In the genomic region with DNA sequence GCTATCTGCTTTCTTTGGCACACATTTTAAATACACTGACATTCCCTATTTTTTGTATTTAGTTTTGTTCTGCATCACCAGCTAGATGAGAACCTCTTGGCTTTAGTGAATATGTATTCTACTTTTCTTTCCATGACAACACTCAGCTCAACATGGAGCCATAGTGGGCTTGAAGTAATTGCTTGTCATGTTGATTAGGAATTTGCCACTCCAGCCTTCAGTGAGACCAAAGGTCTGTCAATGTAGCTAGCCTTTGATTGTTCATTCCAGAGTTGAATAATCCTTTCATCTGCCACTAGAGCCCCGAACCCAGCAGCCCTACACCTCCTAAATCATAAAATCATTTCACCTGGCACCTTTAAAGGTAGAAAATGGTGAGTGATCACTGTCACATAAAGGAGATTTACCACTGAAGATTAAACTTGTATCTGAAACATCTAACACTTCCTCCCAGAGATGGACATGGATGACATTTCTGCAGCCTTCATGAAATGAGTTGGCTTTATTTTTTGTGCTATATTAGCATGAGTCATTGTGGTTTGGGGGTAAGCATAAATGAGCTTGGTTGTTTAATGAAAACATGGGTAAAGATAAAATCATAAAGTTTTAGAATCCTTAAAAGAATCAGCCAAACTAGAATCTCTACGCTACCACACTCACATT, we compare ENCODE assay signal across 13 cellular contexts. TPM values are rescaled to one million over a fixed set of nuclear protein-coding genes. Genes with fewer than 3 reads are reported as not detected.
DNase-seq lines count a peak whose midpoint lies in the region; ATAC-seq, FAIRE-seq and TF ChIP-seq lines count a peak whose summit lies in the region.
"Had no signal": no experiment of that assay in that cellular context is flagged by ENCODE, and none has a peak within 500 bp of the region (broad histone marks: within the 10 kb centered on the region; RNA-seq: fewer than 3 reads in every experiment).

No MANE protein-coding gene starts in this region.

- H3K4me1 ChIP-seq in endothelial cell of umbilical vein (ENCODE audit: control insufficient read depth, extremely low read depth, insufficient read depth, low read length), result peaks cover 18% of the 10 kb centered on the region
- H3K4me1 ChIP-seq: parathyroid adenoma had no signal

- DNase-seq in activated T-cell treated with anti-CD3 and anti-CD28 coated beads, Interleukin-2, amount 50 U/mL, for 4 hours, result no peak
- DNase-seq in activated T-cell treated with anti-CD3 and anti-CD28 coated beads, Interleukin-2, amount 50 U/mL, for 1 hour, result no peak
- no peak for DNase-seq in T-cell
- no peak for DNase-seq in endothelial cell of umbilical vein (ENCODE audit: low read depth, low spot score)
- no peak for DNase-seq in stimulated activated naive CD8-positive, alpha-beta T cell treated with anti-CD3 and anti-CD28 coated beads, Interleukin-15, Interleukin-2, amounts not matched to agents 100 U/mL and 50 U/mL, for 24 hours
- no peak for DNase-seq in kidney glomerular epithelial cell (lab: John Stamatoyannopoulos, UW)
- DNase-seq in DMS153 (lab: John Stamatoyannopoulos, UW), result no peak
- no peak for DNase-seq in left lobe of liver (ENCODE audit: low spot score)
- DNase-seq: left colon, NCI-H187 had no signal

- H4K20me1 ChIP-seq in endothelial cell of umbilical vein (replicated peaks; ENCODE audit: control insufficient read depth, extremely low read depth, insufficient read depth, low read length), result no peaks in the 10 kb centered on the region

- H2AFZ ChIP-seq in endothelial cell of umbilical vein (ENCODE audit: low read depth, low read length), result no peak overlapping the region
- H2AFZ ChIP-seq: parathyroid adenoma had no signal

- no peak overlapping the region for H3K4me3 ChIP-seq in endothelial cell of umbilical vein (replicated peaks in 1 of 3; ENCODE audit: insufficient read depth in 1 of 3, low read depth in 1 of 3, low read length in 3 of 3)
- H3K4me3 ChIP-seq: BLaER1 treated with 17β-estradiol and CSF1 and Interleukin-3, amounts not matched to agents 10 nM and 100 nM had no signal

- no peaks in the 10 kb centered on the region for H3K27me3 Mint-ChIP-seq in activated T-cell treated with anti-CD3 and anti-CD28 coated beads, Interleukin-2, amount 50 U/mL, for 4 hours (ENCODE audit: low read depth)
- H3K27me3 Mint-ChIP-seq in T-cell, result no peaks in the 10 kb centered on the region

- H3K9me1 ChIP-seq in endothelial cell of umbilical vein (replicated peaks; ENCODE audit: control insufficient read depth, extremely low read depth, insufficient read depth, low read length), result no peaks in the 10 kb centered on the region

- H3K27me3 ChIP-seq in endothelial cell of umbilical vein (ENCODE audit: control insufficient read depth in 2 of 2, insufficient read depth in 2 of 2, low read length in 2 of 2), result no peaks in the 10 kb centered on the region
- H3K27me3 ChIP-seq: BLaER1 treated with 17β-estradiol and CSF1 and Interleukin-3, amounts not matched to agents 10 nM and 100 nM had no signal

- H3K9ac ChIP-seq in endothelial cell of umbilical vein (replicated peaks; ENCODE audit: extremely low read depth, insufficient read depth, low read length), result no peak overlapping the region
- H3K9ac ChIP-seq: BLaER1 treated with 17β-estradiol and CSF1 and Interleukin-3, amounts not matched to agents 10 nM and 100 nM; parathyroid adenoma had no signal

- H3K4me3 Mint-ChIP-seq in activated T-cell treated with anti-CD3 and anti-CD28 coated beads, Interleukin-2, amount 50 U/mL, for 4 hours, result no peak overlapping the region
- H3K4me3 Mint-ChIP-seq in T-cell, result peak overlapping the region in 1 of 3 donors; percentile 14

- no peak for TF ChIP-seq POLR2A in endothelial cell of umbilical vein (IDR thresholded peaks at IDR 0.05; ENCODE audit: low read depth, low read length)

- intact Hi-C loops in endothelial cell of umbilical vein (cut with micrococcal nuclease), result no loop called here

- H3K4me1 Mint-ChIP-seq in activated T-cell treated with anti-CD3 and anti-CD28 coated beads, Interleukin-2, amount 50 U/mL, for 4 hours (ENCODE audit: low read depth), result peaks cover 37% of the 10 kb centered on the region
- peaks cover 39 to 44% (median 41%) of the 10 kb centered on the region in 3 donors for H3K4me1 Mint-ChIP-seq in T-cell

- no peak overlapping the region for H3K27ac ChIP-seq in endothelial cell of umbilical vein (ENCODE audit: insufficient read depth, low read depth, low read length)
- H3K27ac ChIP-seq: parathyroid adenoma had no signal

- peak; percentile 21 to 24 for ATAC-seq in activated T-cell treated with anti-CD3 and anti-CD28 coated beads, Interleukin-2, amount 50 U/mL, for 4 hours
- ATAC-seq in T-cell (replicated peaks in 1 of 4), result peak in 3 of 4 experiments; percentile 34 to 56 (median 51)
- peak; percentile 59 for ATAC-seq in stimulated activated naive CD8-positive, alpha-beta T cell treated with anti-CD3 and anti-CD28 coated beads, Interleukin-15, Interleukin-2, amounts not matched to agents 100 U/mL and 50 U/mL, for 24 hours
- no peak for ATAC-seq in left lobe of liver
- ATAC-seq: left colon, Right ventricle myocardium inferior had no signal

- no peak for TF ChIP-seq CTCF in endothelial cell of umbilical vein (IDR thresholded peaks at IDR 0.05; ENCODE audit: extremely low read depth in 1 of 2, insufficient read depth in 1 of 2, low read depth in 1 of 2, low read length in 2 of 2)

- peaks cover 28% of the 10 kb centered on the region for H3K79me2 ChIP-seq in endothelial cell of umbilical vein (ENCODE audit: control insufficient read depth, insufficient read depth, low read length)

- H3K9me3 Mint-ChIP-seq in activated T-cell treated with anti-CD3 and anti-CD28 coated beads, Interleukin-2, amount 50 U/mL, for 4 hours, result no peaks in the 10 kb centered on the region
- H3K9me3 Mint-ChIP-seq in T-cell, result no peaks in the 10 kb centered on the region

- dilution Hi-C loops in endothelial cell of umbilical vein (cut with MboI; ENCODE audit: extremely low pct_ligation_motif_present, low sequenced_read_pairs), result no loop called here

- POLR2A ChIA-PET in T-cell (lab: Charles Lee) (no interaction called here), endothelial cell of umbilical vein (lab: Charles Lee) (interaction anchor here (0.6 kb wide), 1 partner anchor 108 kb away, joined by 3 read pairs; no protein-coding TSS in a partner anchor)

- peaks cover 66% of the 10 kb centered on the region for H3K36me3 Mint-ChIP-seq in activated T-cell treated with anti-CD3 and anti-CD28 coated beads, Interleukin-2, amount 50 U/mL, for 4 hours (ENCODE audit: insufficient read depth)
- H3K36me3 Mint-ChIP-seq in T-cell, result peaks cover 68% of the 10 kb centered on the region

- peaks cover 28 to 49% of the 10 kb centered on the region in 2 experiments for H3K36me3 ChIP-seq in endothelial cell of umbilical vein (ENCODE audit: control insufficient read depth in 2 of 2, extremely low read depth in 1 of 2, insufficient read depth in 2 of 2, low read length in 2 of 2)

- no peak overlapping the region for H3K4me2 ChIP-seq in endothelial cell of umbilical vein (ENCODE audit: insufficient read depth, low read length)

- no peaks in the 10 kb centered on the region for H3K9me3 ChIP-seq in endothelial cell of umbilical vein (replicated peaks; ENCODE audit: control insufficient read depth, insufficient read depth, low read length)
- H3K9me3 ChIP-seq: BLaER1 treated with 17β-estradiol and CSF1 and Interleukin-3, amounts not matched to agents 10 nM and 100 nM had no signal

- CTCF ChIA-PET in T-cell (lab: Charles Lee), result interaction anchor here in 1 of 2 donors (0.5 to 1.0 kb wide), 2 partner anchors 9 to 15 kb away, joined by 3 to 7 read pairs; no protein-coding TSS in a partner anchor
- CTCF ChIA-PET in endothelial cell of umbilical vein (lab: Charles Lee), result interaction anchor here (0.9 to 2.3 kb wide), 5 partner anchors 41 to 121 kb away, joined by 3 to 8 read pairs (median 4); no protein-coding TSS in a partner anchor

- H3K27ac Mint-ChIP-seq in T-cell, result peak overlapping the region; percentile 83

- no peak for FAIRE-seq in endothelial cell of umbilical vein (lab: Jason Lieb, UNC)

- BruUV-seq in endothelial cell of umbilical vein (replicated peaks; lab: Mats Ljungman, UMichigan), result no TSS peak

TF ChIP-seq in endothelial cell of umbilical vein, 7 proteins besides CTCF, POLR2A, EP300 and RAD21:
- no peak for TF ChIP-seq EZH2 (IDR thresholded peaks at IDR 0.05; ENCODE audit: borderline replicate concordance, low read depth, low read length, severe bottlenecking)
- TF ChIP-seq FOS (IDR thresholded peaks at IDR 0.05; ENCODE audit: borderline replicate concordance, insufficient read depth, low read length), result peak; percentile 60
- peak; percentile 51 for TF ChIP-seq GATA2 (IDR thresholded peaks at IDR 0.05; ENCODE audit: insufficient read depth, insufficient read length, low read depth, low read length)

RNA-seq across cellular contexts. Expression of a gene that starts 29.2 kb away (rescaled TPM):
- total RNA-seq in activated T-cell treated with anti-CD3 and anti-CD28 coated beads, Interleukin-2, amount 50 U/mL, for 4 hours, result 1 to 10 TPM; 8.1 to 8.9 (median 8.4) TPM
- 10 to 100 TPM; 31.8 to 51.6 (median 34.8) TPM for total RNA-seq in T-cell
- 46.8 and 46.9 TPM in 2 replicates for total RNA-seq in endothelial cell of umbilical vein
- polyA plus RNA-seq in endothelial cell of umbilical vein, result 39.2 and 45.4 TPM in 2 replicates
- 28.6 and 30.7 TPM in 2 replicates for polyA plus RNA-seq in endothelial cell of umbilical vein (2011; cell fraction: cytosol; rRNA removed)
- 48.6 and 54.8 TPM in 2 replicates for polyA plus RNA-seq in endothelial cell of umbilical vein (2011; cell fraction: nucleus; rRNA removed)
- polyA plus RNA-seq in endothelial cell of umbilical vein (2012), result 26.3 and 31.4 TPM in 2 replicates
- 51.5 and 51.9 TPM in 2 replicates for polyA minus RNA-seq in endothelial cell of umbilical vein
- 6.5 TPM for polyA minus RNA-seq in endothelial cell of umbilical vein (2011; cell fraction: cytosol; rRNA and poly(A)+ RNA removed)
- 44.0 and 49.9 TPM in 2 replicates for polyA minus RNA-seq in endothelial cell of umbilical vein (2011; cell fraction: nucleus; rRNA and poly(A)+ RNA removed)
- 9.2 TPM for total RNA-seq in left lobe of liver

RNA-seq across cellular contexts. Expression of a gene that starts 52.8 kb away (rescaled TPM):
- 100 to 1,000 TPM; 126 to 134 (median 129) TPM for total RNA-seq in activated T-cell treated with anti-CD3 and anti-CD28 coated beads, Interleukin-2, amount 50 U/mL, for 4 hours
- total RNA-seq in T-cell (100 to 1,000 TPM; 135 to 180 (median 159) TPM), endothelial cell of umbilical vein (114 and 122 TPM in 2 replicates), left lobe of liver (34.1 TPM)
- 96.7 and 99.7 TPM in 2 replicates for polyA plus RNA-seq in endothelial cell of umbilical vein
- 94.2 and 96.4 TPM in 2 replicates for polyA plus RNA-seq in endothelial cell of umbilical vein (2011; cell fraction: cytosol; rRNA removed)
- 68.2 and 72.9 TPM in 2 replicates for polyA plus RNA-seq in endothelial cell of umbilical vein (2011; cell fraction: nucleus; rRNA removed)
- 91.2 and 105 TPM in 2 replicates for polyA plus RNA-seq in endothelial cell of umbilical vein (2012)
- 296 and 327 TPM in 2 replicates for polyA minus RNA-seq in endothelial cell of umbilical vein
- 117 TPM for polyA minus RNA-seq in endothelial cell of umbilical vein (2011; cell fraction: cytosol; rRNA and poly(A)+ RNA removed)
- 133 and 141 TPM in 2 replicates for polyA minus RNA-seq in endothelial cell of umbilical vein (2011; cell fraction: nucleus; rRNA and poly(A)+ RNA removed)
